Comparison of ENCODE assay signal across 27 cellular contexts in genomic region chrX:16511776-16512400, GRCh38.
DNase-seq lines count a peak whose midpoint lies in the region; ATAC-seq, FAIRE-seq and TF ChIP-seq lines count a peak whose summit lies in the region.
"Had no signal": no experiment of that assay in that cellular context is flagged by ENCODE, and none has a peak within 500 bp of the region (broad histone marks: within the 10 kb centered on the region; RNA-seq: fewer than 3 reads in every experiment).

No MANE protein-coding gene starts in this region.

- no peak overlapping the region for H3K18ac ChIP-seq in mesenchymal stem cell (ENCODE audit: low read depth in 1 of 2, low read length in 2 of 2)

- no peaks in the 10 kb centered on the region for H3K9me3 ChIP-seq in endothelial cell of umbilical vein (replicated peaks; ENCODE audit: control insufficient read depth, insufficient read depth, low read length)
- no peaks in the 10 kb centered on the region for H3K9me3 ChIP-seq in mesenchymal stem cell (ENCODE audit: control insufficient read depth, low read length)
- H3K9me3 ChIP-seq in upper lobe of right lung: no peaks in the 10 kb centered on the region
- H3K9me3 ChIP-seq: esophagus muscularis mucosa, HAP-1, psoas muscle, uterus had no signal

- H3K4me1 Mint-ChIP-seq in activated CD4-positive, alpha-beta memory T cell treated with anti-CD3 and anti-CD28 coated beads for 36 hours (ENCODE audit: low read depth): no peaks in the 10 kb centered on the region
- H3K4me1 Mint-ChIP-seq: natural killer cell had no signal

- H3K27ac ChIP-seq in endothelial cell of umbilical vein (ENCODE audit: insufficient read depth, low read depth, low read length) (no peak overlapping the region), mesenchymal stem cell (ENCODE audit: low read length, poor library complexity, severe bottlenecking) (peak overlapping the region; percentile 51), upper lobe of right lung (no peak overlapping the region)
- H3K27ac ChIP-seq: BLaER1 treated with 17β-estradiol and CSF1 and Interleukin-3, amounts not matched to agents 10 nM and 100 nM; esophagus muscularis mucosa; psoas muscle; uterus had no signal

- dilution Hi-C loops in endothelial cell of umbilical vein (cut with MboI; ENCODE audit: extremely low pct_ligation_motif_present, low sequenced_read_pairs): no loop called here

- no peaks in the 10 kb centered on the region for H3K79me1 ChIP-seq in mesenchymal stem cell (replicated peaks; ENCODE audit: low read length, poor library complexity, severe bottlenecking)

- WGBS in mesenchymal stem cell: 89% methylated on average over 7 of the region's 7 CpGs

- no peaks in the 10 kb centered on the region for H3K79me2 ChIP-seq in endothelial cell of umbilical vein (ENCODE audit: control insufficient read depth, insufficient read depth, low read length)

- H4K8ac ChIP-seq in mesenchymal stem cell (ENCODE audit: low read length): no peak overlapping the region

- H2BK12ac ChIP-seq in mesenchymal stem cell (ENCODE audit: low read length in 2 of 2): no peak overlapping the region

- no peak overlapping the region for H2BK120ac ChIP-seq in mesenchymal stem cell (ENCODE audit: low read depth, low read length)

- CTCF ChIA-PET in endothelial cell of umbilical vein (lab: Charles Lee): interaction anchor here (1.6 kb wide), 1 partner anchor 68 kb away, joined by 4 read pairs; no protein-coding TSS in a partner anchor
- CTCF ChIA-PET in activated CD4-positive, alpha-beta memory T cell treated with anti-CD3 and anti-CD28 coated beads for 36 hours (lab: Charles Lee): no interaction called here

- H3K4me2 ChIP-seq in endothelial cell of umbilical vein (ENCODE audit: insufficient read depth, low read length): no peak overlapping the region
- H3K4me2 ChIP-seq in mesenchymal stem cell (ENCODE audit: low read length, poor library complexity, severe bottlenecking): no peak overlapping the region
- H3K4me2 ChIP-seq: BLaER1 treated with 17β-estradiol and CSF1 and Interleukin-3, amounts not matched to agents 10 nM and 100 nM had no signal

- no peak overlapping the region for H3K4ac ChIP-seq in mesenchymal stem cell (ENCODE audit: low read depth in 1 of 2, low read length in 2 of 2)

- H3K27me3 Mint-ChIP-seq in activated CD4-positive, alpha-beta memory T cell treated with anti-CD3 and anti-CD28 coated beads for 36 hours: no peaks in the 10 kb centered on the region

- H3K9me3 Mint-ChIP-seq in activated CD4-positive, alpha-beta memory T cell treated with anti-CD3 and anti-CD28 coated beads for 36 hours: peaks cover 3% of the 10 kb centered on the region
- H3K9me3 Mint-ChIP-seq: activated T-helper 2 cell treated with anti-CD3 and anti-CD28 coated beads, Interferon-gamma antibody, Interleukin-2, Interleukin-4, amounts not matched to agents 10 μg/mL and 5 μg/mL and 100 μg/mL, durations not matched to agents 14 hours and 24 hours and 36 hours had no signal

- H3K23ac ChIP-seq in mesenchymal stem cell (ENCODE audit: low read length in 2 of 2): no peak overlapping the region

- H2AFZ ChIP-seq in endothelial cell of umbilical vein (ENCODE audit: low read depth, low read length) (no peak overlapping the region), mesenchymal stem cell (ENCODE audit: low read depth, low read length) (no peak overlapping the region)

- H3K14ac ChIP-seq in mesenchymal stem cell (ENCODE audit: low read length in 2 of 2): no peak overlapping the region

- no peaks in the 10 kb centered on the region for H3K36me3 ChIP-seq in endothelial cell of umbilical vein (ENCODE audit: control insufficient read depth in 2 of 2, extremely low read depth in 1 of 2, insufficient read depth in 2 of 2, low read length in 2 of 2)
- no peaks in the 10 kb centered on the region for H3K36me3 ChIP-seq in mesenchymal stem cell (ENCODE audit: control insufficient read depth in 1 of 2, insufficient read depth in 2 of 2, low read depth in 1 of 2, low read length in 2 of 2)
- H3K36me3 ChIP-seq in upper lobe of right lung: no peaks in the 10 kb centered on the region
- H3K36me3 ChIP-seq: BLaER1 treated with 17β-estradiol and CSF1 and Interleukin-3, amounts not matched to agents 10 nM and 100 nM; esophagus muscularis mucosa; HAP-1; uterus had no signal

- no peaks in the 10 kb centered on the region for H3K36me3 Mint-ChIP-seq in activated CD4-positive, alpha-beta memory T cell treated with anti-CD3 and anti-CD28 coated beads for 36 hours
- H3K36me3 Mint-ChIP-seq: natural killer cell had no signal

- no peak overlapping the region for H2AK5ac ChIP-seq in mesenchymal stem cell (ENCODE audit: low read length, severe bottlenecking)

- no peak overlapping the region for H3K4me3 Mint-ChIP-seq in activated CD4-positive, alpha-beta memory T cell treated with anti-CD3 and anti-CD28 coated beads for 36 hours
- H3K4me3 Mint-ChIP-seq: natural killer cell had no signal

- TF ChIP-seq POLR2A in endothelial cell of umbilical vein (IDR thresholded peaks at IDR 0.05; ENCODE audit: low read depth, low read length): no peak

- no peak overlapping the region for H2BK5ac ChIP-seq in mesenchymal stem cell (ENCODE audit: low read depth, low read length, poor library complexity, severe bottlenecking)

- H3K27ac Mint-ChIP-seq in activated CD4-positive, alpha-beta memory T cell treated with anti-CD3 and anti-CD28 coated beads for 36 hours: no peak overlapping the region
- H3K27ac Mint-ChIP-seq: activated T-helper 2 cell treated with anti-CD3 and anti-CD28 coated beads, Interferon-gamma antibody, Interleukin-2, Interleukin-4, amounts not matched to agents 10 μg/mL and 5 μg/mL and 100 μg/mL, durations not matched to agents 14 hours and 24 hours and 36 hours; natural killer cell had no signal

- no peak overlapping the region for H2BK15ac ChIP-seq in mesenchymal stem cell (ENCODE audit: low read depth, poor library complexity, severe bottlenecking)

- H3K4me3 ChIP-seq in AG09309 (ENCODE audit: control insufficient read depth, low read depth, low read length) (no peak overlapping the region), endothelial cell of umbilical vein (replicated peaks in 1 of 3; ENCODE audit: insufficient read depth in 1 of 3, low read depth in 1 of 3, low read length in 3 of 3) (no peak overlapping the region), mesenchymal stem cell (ENCODE audit: insufficient read depth in 1 of 2, low read depth in 1 of 2, low read length in 2 of 2) (no peak overlapping the region), upper lobe of right lung (no peak overlapping the region)
- H3K4me3 ChIP-seq: BLaER1 treated with 17β-estradiol and CSF1 and Interleukin-3, amounts not matched to agents 10 nM and 100 nM; esophagus muscularis mucosa; HAP-1; K562; psoas muscle; uterus had no signal

- H4K91ac ChIP-seq in mesenchymal stem cell (ENCODE audit: low read length): no peak overlapping the region

- H3K9ac ChIP-seq in endothelial cell of umbilical vein (replicated peaks; ENCODE audit: extremely low read depth, insufficient read depth, low read length) (no peak overlapping the region), mesenchymal stem cell (ENCODE audit: low read length) (no peak overlapping the region)
- H3K9ac ChIP-seq: BLaER1 treated with 17β-estradiol and CSF1 and Interleukin-3, amounts not matched to agents 10 nM and 100 nM had no signal

- POLR2A ChIA-PET in endothelial cell of umbilical vein (lab: Charles Lee): no interaction called here
- POLR2A ChIA-PET in activated CD4-positive, alpha-beta memory T cell treated with anti-CD3 and anti-CD28 coated beads for 36 hours (lab: Charles Lee): no interaction called here

- FAIRE-seq in endothelial cell of umbilical vein (lab: Jason Lieb, UNC): no peak
- FAIRE-seq: A204.1, G401.6, kidney had no signal

- TF ChIP-seq CTCF in AG09309 (IDR thresholded peaks at IDR 0.05; ENCODE audit: control insufficient read depth, insufficient read depth, low read depth, low read length, missing control alignments): no peak
- no peak for TF ChIP-seq CTCF in endothelial cell of umbilical vein (IDR thresholded peaks at IDR 0.05; ENCODE audit: extremely low read depth in 1 of 2, insufficient read depth in 1 of 2, low read depth in 1 of 2, low read length in 2 of 2)
- no peak for TF ChIP-seq CTCF in upper lobe of right lung (IDR thresholded peaks at IDR 0.05)

- no peaks in the 10 kb centered on the region for H4K20me1 ChIP-seq in endothelial cell of umbilical vein (replicated peaks; ENCODE audit: control insufficient read depth, extremely low read depth, insufficient read depth, low read length)
- H4K20me1 ChIP-seq: BLaER1 treated with 17β-estradiol and CSF1 and Interleukin-3, amounts not matched to agents 10 nM and 100 nM had no signal

- no peaks in the 10 kb centered on the region for H3K9me1 ChIP-seq in endothelial cell of umbilical vein (replicated peaks; ENCODE audit: control insufficient read depth, extremely low read depth, insufficient read depth, low read length)

- no TSS peak for BruUV-seq in endothelial cell of umbilical vein (replicated peaks; lab: Mats Ljungman, UMichigan)

- DNase-seq in AG09309 (ENCODE audit: low read depth): peak; percentile 67
- DNase-seq in RPMI7951 (ENCODE audit: low read depth): peak; percentile 13
- peak; percentile 39 for DNase-seq in endothelial cell of umbilical vein (ENCODE audit: low read depth, low spot score)
- DNase-seq in mesenchymal stem cell: no peak
- no peak for DNase-seq in activated CD4-positive, alpha-beta T cell treated with anti-CD3 and anti-CD28 coated beads, Interleukin-2, amount 50 U/mL, for 4 hours
- DNase-seq in HuH-7.5 (ENCODE audit: low spot score): no peak
- no peak for DNase-seq in activated CD4-positive, alpha-beta memory T cell treated with anti-CD3 and anti-CD28 coated beads for 36 hours
- DNase-seq in upper lobe of right lung: no peak
- DNase-seq: activated CD4-positive, alpha-beta T cell treated with anti-CD3 and anti-CD28 coated beads for 4 hours; effector CD4-positive, alpha-beta T cell; hypothalamus; kidney; natural killer cell; NCI-H187; NCI-H446 treated with DMSO at 0.1 percent for 48 hours; psoas muscle; RPMI8226; stimulated activated CD4-positive, alpha-beta T cell treated with anti-CD3 and anti-CD28 coated beads, Interleukin-12 subunit alpha, Interleukin-12 subunit beta, amount 100 ng/mL, for 4 hours; stimulated activated CD8-positive, alpha-beta memory T cell treated with anti-CD3 and anti-CD28 coated beads, Interleukin-4, amount 100 ng/mL, for 48 hours; uterus had no signal

- H3K27me3 ChIP-seq in endothelial cell of umbilical vein (ENCODE audit: control insufficient read depth in 2 of 2, insufficient read depth in 2 of 2, low read length in 2 of 2) (no peaks in the 10 kb centered on the region), mesenchymal stem cell (ENCODE audit: control insufficient read depth in 1 of 2, insufficient read depth in 1 of 2, low read length in 2 of 2) (no peaks in the 10 kb centered on the region), upper lobe of right lung (no peaks in the 10 kb centered on the region)
- H3K27me3 ChIP-seq: esophagus muscularis mucosa, uterus had no signal

- intact Hi-C loops in endothelial cell of umbilical vein (cut with micrococcal nuclease) (no loop called here), upper lobe of right lung (cut with DNase I) (no loop called here)
- intact Hi-C loops in activated CD4-positive, alpha-beta memory T cell treated with anti-CD3 and anti-CD28 coated beads for 36 hours (cut with micrococcal nuclease): no loop called here

- no peak for ATAC-seq in upper lobe of right lung
- ATAC-seq: K562, natural killer cell, psoas muscle had no signal

- no peaks in the 10 kb centered on the region for H3K4me1 ChIP-seq in endothelial cell of umbilical vein (ENCODE audit: control insufficient read depth, extremely low read depth, insufficient read depth, low read length)
- H3K4me1 ChIP-seq in mesenchymal stem cell (ENCODE audit: control insufficient read depth, insufficient read depth, low read depth, low read length): peaks cover 1% of the 10 kb centered on the region
- no peaks in the 10 kb centered on the region for H3K4me1 ChIP-seq in upper lobe of right lung
- H3K4me1 ChIP-seq: BLaER1 treated with 17β-estradiol and CSF1 and Interleukin-3, amounts not matched to agents 10 nM and 100 nM; esophagus muscularis mucosa; HAP-1; psoas muscle; uterus had no signal

Comparison
In these comparisons a context has a peak if more than half of its experiments do, and no peak if none do; other contexts are left out.
1. DNase-seq: peak in AG09309 (single experiment), RPMI7951 (single experiment) and endothelial cell of umbilical vein (single experiment); none in mesenchymal stem cell (single experiment), activated CD4-positive, alpha-beta T cell treated with anti-CD3 and anti-CD28 coated beads, Interleukin-2, amount 50 U/mL, for 4 hours (0 of 2), HuH-7.5 (single experiment), activated CD4-positive, alpha-beta memory T cell treated with anti-CD3 and anti-CD28 coated beads for 36 hours (single experiment) and upper lobe of right lung (single experiment).